ENCODE assay signal across 8 cellular contexts in the genomic region with DNA sequence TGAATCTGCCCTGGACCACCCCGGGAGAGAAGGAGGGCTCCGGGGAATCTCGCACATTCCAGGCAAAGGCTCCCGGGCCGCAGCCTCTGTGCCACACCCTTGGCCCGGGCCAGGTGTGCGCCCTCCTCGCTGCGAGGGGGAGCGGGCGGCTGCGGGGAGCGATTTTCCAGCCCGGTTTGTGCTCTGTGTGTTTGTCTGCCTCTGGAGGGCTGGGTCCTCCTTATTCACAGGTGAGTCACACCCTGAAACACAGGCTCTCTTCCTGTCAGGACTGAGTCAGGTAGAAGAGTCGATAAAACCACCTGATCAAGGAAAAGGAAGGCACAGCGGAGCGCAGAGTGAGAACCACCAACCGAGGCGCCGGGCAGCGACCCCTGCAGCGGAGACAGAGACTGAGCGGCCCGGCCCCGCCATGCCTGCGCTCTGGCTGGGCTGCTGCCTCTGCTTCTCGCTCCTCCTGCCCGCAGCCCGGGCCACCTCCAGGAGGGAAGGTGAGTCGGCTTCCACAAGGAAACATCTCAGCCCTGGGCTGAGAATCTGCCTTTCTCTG. TPM values are rescaled to one million over a fixed set of nuclear protein-coding genes. Genes with fewer than 3 reads are reported as not detected.
A peak's percentile ranks its signal among the peaks of the same experiment; 100 is the strongest.
DNase-seq lines count a peak whose midpoint lies in the region; ATAC-seq and TF ChIP-seq lines count a peak whose summit lies in the region.

A gene (plus strand): TSS at position 324 of the 550 bp plus-strand sequence. CDS start 89 bp downstream, at position 413.

- peaks cover 9 to 39% of the 10 kb centered on the region in 2 experiments for H3K4me1 ChIP-seq in HCT116 (ENCODE audit: control insufficient read depth in 1 of 2, insufficient read depth in 2 of 2, low read length in 2 of 2)
- peaks cover 4% of the 10 kb centered on the region for H3K4me1 ChIP-seq in osteoblast (ENCODE audit: insufficient read depth, low read length)

- TF ChIP-seq RAD21 in HCT116 (IDR thresholded peaks at IDR 0.05; ENCODE audit: low read depth) = peak; percentile 82

- BruUV-seq in HCT116 (replicated peaks; lab: Mats Ljungman, UMichigan) = no TSS peak

- no peaks in the 10 kb centered on the region for H3K9me3 ChIP-seq in HCT116 (ENCODE audit: control insufficient read depth in 1 of 2, insufficient read depth in 1 of 2, low read depth in 1 of 2, low read length in 2 of 2)
- no peaks in the 10 kb centered on the region for H3K9me3 ChIP-seq in osteoblast (ENCODE audit: low read depth, low read length)

- H3K9ac ChIP-seq in HCT116 (ENCODE audit: low read length) = peak within 1 kb of the TSS; percentile 76

- H4K20me1 ChIP-seq in HCT116 (ENCODE audit: insufficient read depth) (no peaks in the 10 kb centered on the region), osteoblast (ENCODE audit: insufficient read depth, low read length) (no peaks in the 10 kb centered on the region)

- H3K4me3 ChIP-seq in HCT116 (replicated peaks in 1 of 2; ENCODE audit: low read depth in 1 of 2, low read length in 2 of 2) (peak within 1 kb of the TSS; percentile 70 to 72), osteoblast (ENCODE audit: insufficient read depth, low read length) (peak within 1 kb of the TSS; percentile 44)

- TF ChIP-seq CTCF in HCT116 (IDR thresholded peaks at IDR 0.05 in 2 of 3, conservative IDR thresholded peaks at IDR 0.05 in 1 of 3; ENCODE audit: borderline replicate concordance in 1 of 3, insufficient read depth in 1 of 3, low read depth in 2 of 3, low read length in 2 of 3) = peak; percentile 33 to 61 (median 58); a peak in 4 of 6 replicates
- TF ChIP-seq CTCF in osteoblast (IDR thresholded peaks at IDR 0.05; ENCODE audit: extremely low read depth, low read depth, low read length) = no peak

- peak within 1 kb of the TSS; percentile 68 for H3K27ac ChIP-seq in HCT116 (ENCODE audit: low read depth, low read length)
- H3K27ac ChIP-seq in osteoblast (ENCODE audit: low read depth, low read length) = no peak within 1 kb of the TSS

- CTCF ChIA-PET in HCT116 (lab: Charles Lee) = no interaction called here

- RAD21 ChIA-PET in HCT116 (lab: Charles Lee; ENCODE audit: low non-redundant PET in 1 of 2, low total read pairs in 2 of 2, uncharacterized antibody in 2 of 2, unreplicated experiment in 2 of 2) = no interaction called here

- intact Hi-C loops in HCT116 (cut with micrococcal nuclease) = loop anchor here (1.0 to 5.0 kb wide), 3 partner anchors 164 to 866 kb away; a partner anchor contains a TSS

- peak within 1 kb of the TSS; percentile 92 for H3K4me2 ChIP-seq in HCT116 (ENCODE audit: low read length)
- peak within 1 kb of the TSS; percentile 56 for H3K4me2 ChIP-seq in osteoblast (ENCODE audit: insufficient read depth, low read length)

- H3K9me2 ChIP-seq in HCT116 (ENCODE audit: insufficient read depth) = no peaks in the 10 kb centered on the region

- H3K79me2 ChIP-seq in HCT116 (ENCODE audit: insufficient read depth, low read length) (no peaks in the 10 kb centered on the region), osteoblast (ENCODE audit: insufficient read depth, low read length) (no peaks in the 10 kb centered on the region)

- DNase-seq in HCT116 (ENCODE audit: low read depth, low spot score) (peak; percentile 95), SW480 (ENCODE audit: low spot score) (peak; percentile 97), glomerular endothelial cell (ENCODE audit: extremely low read depth, low read depth, low spot score) (no peak), osteoblast (ENCODE audit: insufficient read length, low spot score, missing footprints) (no peak), foreskin melanocyte (no peak), NCI-H524 treated with DMSO at 0.1 percent for 48 hours (lab: John Stamatoyannopoulos, UW) (no peak), inferior parietal cortex (ENCODE audit: extremely low spot score) (no peak)

- ATAC-seq in HCT116 = peak; percentile 96
- ATAC-seq in HG03025 (IDR thresholded peaks at IDR 0.05; ENCODE audit: low FRiP score, unreplicated experiment) = no peak

- POLR2A ChIA-PET in HCT116 (lab: Charles Lee) = interaction anchor here (1.0 kb wide), 1 partner anchor 10 kb away, joined by 4 read pairs; no protein-coding TSS in a partner anchor

- H3K27me3 ChIP-seq in HCT116 (ENCODE audit: insufficient read depth, low read length) (no peaks in the 10 kb centered on the region), osteoblast (ENCODE audit: insufficient read depth, low read length) (no peaks in the 10 kb centered on the region)

- peak; percentile 55 for TF ChIP-seq POLR2A in HCT116 (IDR thresholded peaks at IDR 0.05; ENCODE audit: borderline replicate concordance, extremely low read depth, insufficient read depth, insufficient read length)

- H3K36me3 ChIP-seq in HCT116 (ENCODE audit: control insufficient read depth in 1 of 2, insufficient read depth in 2 of 2, low read length in 2 of 2) (no peaks in the 10 kb centered on the region), osteoblast (ENCODE audit: insufficient read depth, low read length) (no peaks in the 10 kb centered on the region)

- H2AFZ ChIP-seq in HCT116 (ENCODE audit: low read depth, low read length, poor library complexity, severe bottlenecking) = peak within 1 kb of the TSS; percentile 37
- peak within 1 kb of the TSS; percentile 56 for H2AFZ ChIP-seq in osteoblast (ENCODE audit: low read length)

TF ChIP-seq in HCT116, 20 proteins besides CTCF, POLR2A, EP300 and RAD21 (continues in another document):
- TF ChIP-seq YY1 (IDR thresholded peaks at IDR 0.05; ENCODE audit: extremely low read depth, insufficient replicate concordance, low read depth, low read length) = peak; percentile 84
- TF ChIP-seq POLR2AphosphoS5 (IDR thresholded peaks at IDR 0.05; ENCODE audit: low read depth, low read length) = peak; percentile 88
- no peak; the same call in 1 of the 2 replicates for TF ChIP-seq CEBPB (IDR thresholded peaks at IDR 0.05; ENCODE audit: low read depth)
- TF ChIP-seq, protein P1, sequence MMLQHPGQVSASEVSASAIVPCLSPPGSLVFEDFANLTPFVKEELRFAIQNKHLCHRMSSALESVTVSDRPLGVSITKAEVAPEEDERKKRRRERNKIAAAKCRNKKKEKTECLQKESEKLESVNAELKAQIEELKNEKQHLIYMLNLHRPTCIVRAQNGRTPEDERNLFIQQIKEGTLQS (IDR thresholded peaks at IDR 0.05) = no peak
- TF ChIP-seq FOSL1 (IDR thresholded peaks at IDR 0.05; ENCODE audit: low read depth) = peak; percentile 93
- TF ChIP-seq SIN3A (IDR thresholded peaks at IDR 0.05; ENCODE audit: low read depth) = peak; percentile 78; the same call in 1 of the 2 replicates
- TF ChIP-seq ZFX (IDR thresholded peaks at IDR 0.05) = no peak
- TF ChIP-seq CBX3 (IDR thresholded peaks at IDR 0.05; ENCODE audit: low read depth) = peak; percentile 94
- TF ChIP-seq, protein P2, sequence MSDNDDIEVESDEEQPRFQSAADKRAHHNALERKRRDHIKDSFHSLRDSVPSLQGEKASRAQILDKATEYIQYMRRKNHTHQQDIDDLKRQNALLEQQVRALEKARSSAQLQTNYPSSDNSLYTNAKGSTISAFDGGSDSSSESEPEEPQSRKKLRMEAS (IDR thresholded peaks at IDR 0.05) = peak; percentile 85; the same call in 1 of the 2 replicates
- TF ChIP-seq TCF7L2 (IDR thresholded peaks at IDR 0.05; ENCODE audit: borderline replicate concordance, extremely low read depth, insufficient read depth, insufficient read length) = peak; percentile 49
- no peak for TF ChIP-seq EZH2phosphoT487 (IDR thresholded peaks at IDR 0.05; ENCODE audit: borderline replicate concordance)
- peak; percentile 95 for TF ChIP-seq JUND (IDR thresholded peaks at IDR 0.05)
- no peak for TF ChIP-seq EGR1 (IDR thresholded peaks at IDR 0.05; ENCODE audit: low read depth)
- TF ChIP-seq, protein P3, sequence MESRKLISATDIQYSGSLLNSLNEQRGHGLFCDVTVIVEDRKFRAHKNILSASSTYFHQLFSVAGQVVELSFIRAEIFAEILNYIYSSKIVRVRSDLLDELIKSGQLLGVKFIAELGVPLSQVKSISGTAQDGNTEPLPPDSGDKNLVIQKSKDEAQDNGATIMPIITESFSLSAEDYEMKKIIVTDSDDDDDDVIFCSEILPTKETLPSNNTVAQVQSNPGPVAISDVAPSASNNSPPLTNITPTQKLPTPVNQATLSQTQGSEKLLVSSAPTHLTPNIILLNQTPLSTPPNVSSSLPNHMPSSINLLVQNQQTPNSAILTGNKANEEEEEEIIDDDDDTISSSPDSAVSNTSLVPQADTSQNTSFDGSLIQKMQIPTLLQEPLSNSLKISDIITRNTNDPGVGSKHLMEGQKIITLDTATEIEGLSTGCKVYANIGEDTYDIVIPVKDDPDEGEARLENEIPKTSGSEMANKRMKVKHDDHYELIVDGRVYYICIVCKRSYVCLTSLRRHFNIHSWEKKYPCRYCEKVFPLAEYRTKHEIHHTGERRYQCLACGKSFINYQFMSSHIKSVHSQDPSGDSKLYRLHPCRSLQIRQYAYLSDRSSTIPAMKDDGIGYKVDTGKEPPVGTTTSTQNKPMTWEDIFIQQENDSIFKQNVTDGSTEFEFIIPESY (IDR thresholded peaks at IDR 0.05; ENCODE audit: extremely low read depth, insufficient replicate concordance, low read length) = peak; percentile 20
- TF ChIP-seq SP1 (IDR thresholded peaks at IDR 0.05; ENCODE audit: low read depth) = peak; percentile 94
- no peak for TF ChIP-seq ZNF274 (IDR thresholded peaks at IDR 0.05; ENCODE audit: low read depth, low read length)

RNA-seq across cellular contexts. Expression of the gene that starts here (rescaled TPM):
- total RNA-seq in HCT116 (2021; ENCODE audit: unreplicated experiment) = 22.2 TPM
- polyA plus RNA-seq in HCT116 (2012) = 43.6 and 44.3 TPM in 2 replicates
- total RNA-seq in glomerular endothelial cell = 132 and 173 TPM in 2 replicates
- total RNA-seq in osteoblast = 3.3 and 3.5 TPM in 2 replicates

Comparison
In these comparisons a context has a peak if more than half of its experiments do, and no peak if none do; other contexts are left out.
1. DNase-seq: peak in HCT116 (single experiment) and SW480 (single experiment); none in glomerular endothelial cell (single experiment), osteoblast (single experiment), foreskin melanocyte (single experiment), NCI-H524 treated with DMSO at 0.1 percent for 48 hours (single experiment) and inferior parietal cortex (single experiment).